ENCODE assay signal across 1 cellular context in the genomic region with DNA sequence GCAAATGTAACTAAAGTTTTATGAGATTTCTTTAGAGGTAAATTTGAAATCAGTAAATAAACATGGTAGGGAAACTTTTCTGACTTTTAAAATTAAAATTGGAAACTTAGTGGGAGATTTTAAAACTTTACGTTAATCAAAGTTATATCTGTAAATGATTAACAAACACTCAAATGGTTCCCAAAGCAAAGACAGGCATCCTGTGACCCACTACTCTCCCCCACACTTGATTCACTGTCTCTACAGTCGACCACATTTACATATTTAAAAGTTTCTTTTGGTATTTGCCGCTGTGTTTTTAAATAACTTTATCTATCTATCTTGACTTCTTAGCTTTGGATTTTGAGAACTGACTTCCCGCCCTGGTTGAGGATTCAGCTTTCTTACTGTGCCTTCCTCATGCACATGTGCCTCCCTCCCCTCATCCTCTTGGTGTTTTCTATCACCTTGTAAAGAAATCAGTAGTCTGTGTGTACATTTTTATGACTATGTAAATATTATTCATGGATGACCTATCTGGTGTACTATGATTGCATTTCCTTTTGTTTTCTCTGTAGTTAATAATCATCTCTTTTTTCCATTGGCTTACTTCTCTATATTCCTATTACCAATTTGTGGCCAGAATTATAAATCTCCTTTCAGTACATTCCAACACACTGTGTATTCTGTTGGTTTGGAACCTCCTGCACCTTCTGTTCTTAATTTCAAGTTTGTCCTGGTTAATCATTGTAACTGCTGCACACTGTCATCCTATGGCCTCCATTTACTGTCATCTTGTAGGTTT.
TF ChIP-seq lines count a peak whose summit lies in the region.

No MANE protein-coding gene starts in this region.

TF ChIP-seq in HepG2, 621 proteins besides CTCF, POLR2A, EP300 and RAD21 (continued from another document and continues in another):
- TF ChIP-seq MYNN (CRISPR knock-in tag; IDR thresholded peaks at IDR 0.05; ENCODE audit: low read depth), result no peak
- no peak for TF ChIP-seq ZNF670 (CRISPR knock-in tag; IDR thresholded peaks at IDR 0.05; ENCODE audit: borderline replicate concordance)
- TF ChIP-seq, protein P1, sequence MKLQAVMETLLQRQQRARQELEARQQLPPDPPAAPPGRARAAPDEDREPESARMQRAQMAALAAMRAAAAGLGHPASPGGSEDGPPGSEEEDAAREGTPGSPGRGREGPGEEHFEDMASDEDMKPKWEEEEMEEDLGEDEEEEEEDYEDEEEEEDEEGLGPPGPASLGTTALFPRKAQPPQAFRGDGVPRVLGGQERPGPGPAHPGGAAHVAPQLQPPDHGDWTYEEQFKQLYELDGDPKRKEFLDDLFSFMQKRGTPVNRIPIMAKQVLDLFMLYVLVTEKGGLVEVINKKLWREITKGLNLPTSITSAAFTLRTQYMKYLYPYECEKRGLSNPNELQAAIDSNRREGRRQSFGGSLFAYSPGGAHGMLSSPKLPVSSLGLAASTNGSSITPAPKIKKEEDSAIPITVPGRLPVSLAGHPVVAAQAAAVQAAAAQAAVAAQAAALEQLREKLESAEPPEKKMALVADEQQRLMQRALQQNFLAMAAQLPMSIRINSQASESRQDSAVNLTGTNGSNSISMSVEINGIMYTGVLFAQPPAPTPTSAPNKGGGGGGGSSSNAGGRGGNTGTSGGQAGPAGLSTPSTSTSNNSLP (IDR thresholded peaks at IDR 0.05; ENCODE audit: low read depth, low read length), result peak; percentile 88
- no peak for TF ChIP-seq ZNF552 (CRISPR knock-in tag; IDR thresholded peaks at IDR 0.05; ENCODE audit: borderline replicate concordance)
- TF ChIP-seq, protein P2, sequence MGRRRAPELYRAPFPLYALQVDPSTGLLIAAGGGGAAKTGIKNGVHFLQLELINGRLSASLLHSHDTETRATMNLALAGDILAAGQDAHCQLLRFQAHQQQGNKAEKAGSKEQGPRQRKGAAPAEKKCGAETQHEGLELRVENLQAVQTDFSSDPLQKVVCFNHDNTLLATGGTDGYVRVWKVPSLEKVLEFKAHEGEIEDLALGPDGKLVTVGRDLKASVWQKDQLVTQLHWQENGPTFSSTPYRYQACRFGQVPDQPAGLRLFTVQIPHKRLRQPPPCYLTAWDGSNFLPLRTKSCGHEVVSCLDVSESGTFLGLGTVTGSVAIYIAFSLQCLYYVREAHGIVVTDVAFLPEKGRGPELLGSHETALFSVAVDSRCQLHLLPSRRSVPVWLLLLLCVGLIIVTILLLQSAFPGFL (CRISPR knock-in tag; IDR thresholded peaks at IDR 0.05), result no peak
- TF ChIP-seq SOX5 (CRISPR knock-in tag; IDR thresholded peaks at IDR 0.05; ENCODE audit: borderline replicate concordance), result peak; percentile 73; the same call in 1 of the 2 replicates
- TF ChIP-seq NCOA2 (CRISPR knock-in tag; IDR thresholded peaks at IDR 0.05), result peak; percentile 65; the same call in 1 of the 2 replicates
- peak; percentile 41; the same call in 1 of the 2 replicates for TF ChIP-seq TBX2 (CRISPR knock-in tag; IDR thresholded peaks at IDR 0.05; ENCODE audit: borderline replicate concordance)
- TF ChIP-seq SALL1 (CRISPR knock-in tag; IDR thresholded peaks at IDR 0.05), result peak; percentile 19; the same call in 1 of the 2 replicates
- no peak for TF ChIP-seq SOX6 (IDR thresholded peaks at IDR 0.05)
- peak; percentile 51 for TF ChIP-seq SOX6 (CRISPR knock-in tag; IDR thresholded peaks at IDR 0.05)
- TF ChIP-seq MXI1 (IDR thresholded peaks at IDR 0.05; ENCODE audit: borderline replicate concordance, low read depth, low read length), result 0 out of 3 replicates have a peak, but pooled peaks have one; percentile 25
- TF ChIP-seq, protein P3, sequence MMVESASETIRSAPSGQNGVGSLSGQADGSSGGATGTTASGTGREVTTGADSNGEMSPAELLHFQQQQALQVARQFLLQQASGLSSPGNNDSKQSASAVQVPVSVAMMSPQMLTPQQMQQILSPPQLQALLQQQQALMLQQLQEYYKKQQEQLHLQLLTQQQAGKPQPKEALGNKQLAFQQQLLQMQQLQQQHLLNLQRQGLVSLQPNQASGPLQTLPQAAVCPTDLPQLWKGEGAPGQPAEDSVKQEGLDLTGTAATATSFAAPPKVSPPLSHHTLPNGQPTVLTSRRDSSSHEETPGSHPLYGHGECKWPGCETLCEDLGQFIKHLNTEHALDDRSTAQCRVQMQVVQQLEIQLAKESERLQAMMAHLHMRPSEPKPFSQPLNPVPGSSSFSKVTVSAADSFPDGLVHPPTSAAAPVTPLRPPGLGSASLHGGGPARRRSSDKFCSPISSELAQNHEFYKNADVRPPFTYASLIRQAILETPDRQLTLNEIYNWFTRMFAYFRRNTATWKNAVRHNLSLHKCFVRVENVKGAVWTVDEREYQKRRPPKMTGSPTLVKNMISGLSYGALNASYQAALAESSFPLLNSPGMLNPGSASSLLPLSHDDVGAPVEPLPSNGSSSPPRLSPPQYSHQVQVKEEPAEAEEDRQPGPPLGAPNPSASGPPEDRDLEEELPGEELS (CRISPR knock-in tag; IDR thresholded peaks at IDR 0.05), result peak; percentile 63; the same call in 1 of the 2 replicates
- TF ChIP-seq RXRB (CRISPR knock-in tag; IDR thresholded peaks at IDR 0.05; ENCODE audit: borderline replicate concordance), result 0 out of 2 replicates have a peak, but pooled peaks have one; percentile 29
- TF ChIP-seq, protein P4, sequence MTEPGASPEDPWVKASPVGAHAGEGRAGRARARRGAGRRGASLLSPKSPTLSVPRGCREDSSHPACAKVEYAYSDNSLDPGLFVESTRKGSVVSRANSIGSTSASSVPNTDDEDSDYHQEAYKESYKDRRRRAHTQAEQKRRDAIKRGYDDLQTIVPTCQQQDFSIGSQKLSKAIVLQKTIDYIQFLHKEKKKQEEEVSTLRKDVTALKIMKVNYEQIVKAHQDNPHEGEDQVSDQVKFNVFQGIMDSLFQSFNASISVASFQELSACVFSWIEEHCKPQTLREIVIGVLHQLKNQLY (CRISPR knock-in tag; IDR thresholded peaks at IDR 0.05), result peak; percentile 51; the same call in 1 of the 2 replicates
- no peak for TF ChIP-seq JDP2 (CRISPR knock-in tag; IDR thresholded peaks at IDR 0.05; ENCODE audit: borderline replicate concordance)
- peak in 1 of 2 experiments; percentile 29; a peak in 1 of 4 replicates for TF ChIP-seq KLF16 (CRISPR knock-in tag; IDR thresholded peaks at IDR 0.05)
- TF ChIP-seq, protein P5, sequence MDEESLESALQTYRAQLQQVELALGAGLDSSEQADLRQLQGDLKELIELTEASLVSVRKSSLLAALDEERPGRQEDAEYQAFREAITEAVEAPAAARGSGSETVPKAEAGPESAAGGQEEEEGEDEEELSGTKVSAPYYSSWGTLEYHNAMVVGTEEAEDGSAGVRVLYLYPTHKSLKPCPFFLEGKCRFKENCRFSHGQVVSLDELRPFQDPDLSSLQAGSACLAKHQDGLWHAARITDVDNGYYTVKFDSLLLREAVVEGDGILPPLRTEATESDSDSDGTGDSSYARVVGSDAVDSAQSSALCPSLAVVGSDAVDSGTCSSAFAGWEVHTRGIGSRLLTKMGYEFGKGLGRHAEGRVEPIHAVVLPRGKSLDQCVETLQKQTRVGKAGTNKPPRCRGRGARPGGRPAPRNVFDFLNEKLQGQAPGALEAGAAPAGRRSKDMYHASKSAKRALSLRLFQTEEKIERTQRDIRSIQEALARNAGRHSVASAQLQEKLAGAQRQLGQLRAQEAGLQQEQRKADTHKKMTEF (CRISPR knock-in tag; IDR thresholded peaks at IDR 0.05), result no peak
- TF ChIP-seq, protein P6, sequence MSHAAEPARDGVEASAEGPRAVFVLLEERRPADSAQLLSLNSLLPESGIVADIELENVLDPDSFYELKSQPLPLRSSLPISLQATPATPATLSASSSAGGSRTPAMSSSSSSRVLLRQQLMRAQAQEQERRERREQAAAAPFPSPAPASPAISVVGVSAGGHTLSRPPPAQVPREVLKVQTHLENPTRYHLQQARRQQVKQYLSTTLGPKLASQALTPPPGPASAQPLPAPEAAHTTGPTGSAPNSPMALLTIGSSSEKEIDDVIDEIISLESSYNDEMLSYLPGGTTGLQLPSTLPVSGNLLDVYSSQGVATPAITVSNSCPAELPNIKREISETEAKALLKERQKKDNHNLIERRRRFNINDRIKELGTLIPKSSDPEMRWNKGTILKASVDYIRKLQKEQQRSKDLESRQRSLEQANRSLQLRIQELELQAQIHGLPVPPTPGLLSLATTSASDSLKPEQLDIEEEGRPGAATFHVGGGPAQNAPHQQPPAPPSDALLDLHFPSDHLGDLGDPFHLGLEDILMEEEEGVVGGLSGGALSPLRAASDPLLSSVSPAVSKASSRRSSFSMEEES (CRISPR knock-in tag; IDR thresholded peaks at IDR 0.05), result peak; percentile 18; the same call in 1 of the 2 replicates
- peak; percentile 71 for TF ChIP-seq FOXA1 (IDR thresholded peaks at IDR 0.05)
- TF ChIP-seq FOXA1 (CRISPR knock-in tag; IDR thresholded peaks at IDR 0.05), result peak; percentile 43; the same call in 1 of the 2 replicates
- TF ChIP-seq THAP11 (CRISPR knock-in tag; IDR thresholded peaks at IDR 0.05), result peak; percentile 18; the same call in 1 of the 2 replicates
- TF ChIP-seq IRF2 (CRISPR knock-in tag; IDR thresholded peaks at IDR 0.05), result 0 out of 2 replicates have a peak, but pooled peaks have one; percentile 26
- TF ChIP-seq, protein P7, sequence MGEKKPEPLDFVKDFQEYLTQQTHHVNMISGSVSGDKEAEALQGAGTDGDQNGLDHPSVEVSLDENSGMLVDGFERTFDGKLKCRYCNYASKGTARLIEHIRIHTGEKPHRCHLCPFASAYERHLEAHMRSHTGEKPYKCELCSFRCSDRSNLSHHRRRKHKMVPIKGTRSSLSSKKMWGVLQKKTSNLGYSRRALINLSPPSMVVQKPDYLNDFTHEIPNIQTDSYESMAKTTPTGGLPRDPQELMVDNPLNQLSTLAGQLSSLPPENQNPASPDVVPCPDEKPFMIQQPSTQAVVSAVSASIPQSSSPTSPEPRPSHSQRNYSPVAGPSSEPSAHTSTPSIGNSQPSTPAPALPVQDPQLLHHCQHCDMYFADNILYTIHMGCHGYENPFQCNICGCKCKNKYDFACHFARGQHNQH (CRISPR knock-in tag; IDR thresholded peaks at IDR 0.05), result peak; percentile 58; the same call in 1 of the 2 replicates
- TF ChIP-seq, protein P8, sequence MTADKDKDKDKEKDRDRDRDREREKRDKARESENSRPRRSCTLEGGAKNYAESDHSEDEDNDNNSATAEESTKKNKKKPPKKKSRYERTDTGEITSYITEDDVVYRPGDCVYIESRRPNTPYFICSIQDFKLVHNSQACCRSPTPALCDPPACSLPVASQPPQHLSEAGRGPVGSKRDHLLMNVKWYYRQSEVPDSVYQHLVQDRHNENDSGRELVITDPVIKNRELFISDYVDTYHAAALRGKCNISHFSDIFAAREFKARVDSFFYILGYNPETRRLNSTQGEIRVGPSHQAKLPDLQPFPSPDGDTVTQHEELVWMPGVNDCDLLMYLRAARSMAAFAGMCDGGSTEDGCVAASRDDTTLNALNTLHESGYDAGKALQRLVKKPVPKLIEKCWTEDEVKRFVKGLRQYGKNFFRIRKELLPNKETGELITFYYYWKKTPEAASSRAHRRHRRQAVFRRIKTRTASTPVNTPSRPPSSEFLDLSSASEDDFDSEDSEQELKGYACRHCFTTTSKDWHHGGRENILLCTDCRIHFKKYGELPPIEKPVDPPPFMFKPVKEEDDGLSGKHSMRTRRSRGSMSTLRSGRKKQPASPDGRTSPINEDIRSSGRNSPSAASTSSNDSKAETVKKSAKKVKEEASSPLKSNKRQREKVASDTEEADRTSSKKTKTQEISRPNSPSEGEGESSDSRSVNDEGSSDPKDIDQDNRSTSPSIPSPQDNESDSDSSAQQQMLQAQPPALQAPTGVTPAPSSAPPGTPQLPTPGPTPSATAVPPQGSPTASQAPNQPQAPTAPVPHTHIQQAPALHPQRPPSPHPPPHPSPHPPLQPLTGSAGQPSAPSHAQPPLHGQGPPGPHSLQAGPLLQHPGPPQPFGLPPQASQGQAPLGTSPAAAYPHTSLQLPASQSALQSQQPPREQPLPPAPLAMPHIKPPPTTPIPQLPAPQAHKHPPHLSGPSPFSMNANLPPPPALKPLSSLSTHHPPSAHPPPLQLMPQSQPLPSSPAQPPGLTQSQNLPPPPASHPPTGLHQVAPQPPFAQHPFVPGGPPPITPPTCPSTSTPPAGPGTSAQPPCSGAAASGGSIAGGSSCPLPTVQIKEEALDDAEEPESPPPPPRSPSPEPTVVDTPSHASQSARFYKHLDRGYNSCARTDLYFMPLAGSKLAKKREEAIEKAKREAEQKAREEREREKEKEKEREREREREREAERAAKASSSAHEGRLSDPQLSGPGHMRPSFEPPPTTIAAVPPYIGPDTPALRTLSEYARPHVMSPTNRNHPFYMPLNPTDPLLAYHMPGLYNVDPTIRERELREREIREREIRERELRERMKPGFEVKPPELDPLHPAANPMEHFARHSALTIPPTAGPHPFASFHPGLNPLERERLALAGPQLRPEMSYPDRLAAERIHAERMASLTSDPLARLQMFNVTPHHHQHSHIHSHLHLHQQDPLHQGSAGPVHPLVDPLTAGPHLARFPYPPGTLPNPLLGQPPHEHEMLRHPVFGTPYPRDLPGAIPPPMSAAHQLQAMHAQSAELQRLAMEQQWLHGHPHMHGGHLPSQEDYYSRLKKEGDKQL (CRISPR knock-in tag; IDR thresholded peaks at IDR 0.05; ENCODE audit: low read depth), result peak; percentile 43; the same call in 1 of the 2 replicates
- TF ChIP-seq, protein P9, sequence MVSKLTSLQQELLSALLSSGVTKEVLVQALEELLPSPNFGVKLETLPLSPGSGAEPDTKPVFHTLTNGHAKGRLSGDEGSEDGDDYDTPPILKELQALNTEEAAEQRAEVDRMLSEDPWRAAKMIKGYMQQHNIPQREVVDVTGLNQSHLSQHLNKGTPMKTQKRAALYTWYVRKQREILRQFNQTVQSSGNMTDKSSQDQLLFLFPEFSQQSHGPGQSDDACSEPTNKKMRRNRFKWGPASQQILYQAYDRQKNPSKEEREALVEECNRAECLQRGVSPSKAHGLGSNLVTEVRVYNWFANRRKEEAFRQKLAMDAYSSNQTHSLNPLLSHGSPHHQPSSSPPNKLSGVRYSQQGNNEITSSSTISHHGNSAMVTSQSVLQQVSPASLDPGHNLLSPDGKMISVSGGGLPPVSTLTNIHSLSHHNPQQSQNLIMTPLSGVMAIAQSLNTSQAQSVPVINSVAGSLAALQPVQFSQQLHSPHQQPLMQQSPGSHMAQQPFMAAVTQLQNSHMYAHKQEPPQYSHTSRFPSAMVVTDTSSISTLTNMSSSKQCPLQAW (CRISPR knock-in tag; IDR thresholded peaks at IDR 0.05), result peak; percentile 55; the same call in 1 of the 2 replicates
- peak; percentile 50; the same call in 1 of the 2 replicates for TF ChIP-seq CREM (IDR thresholded peaks at IDR 0.05)
- no peak for TF ChIP-seq CREM (CRISPR knock-in tag; IDR thresholded peaks at IDR 0.05)
- TF ChIP-seq CEBPG (CRISPR knock-in tag; IDR thresholded peaks at IDR 0.05), result peak; percentile 33; the same call in 1 of the 2 replicates
- no peak for TF ChIP-seq ZNF20 (CRISPR knock-in tag; IDR thresholded peaks at IDR 0.05)
- no peak for TF ChIP-seq ZNF331 (CRISPR knock-in tag; IDR thresholded peaks at IDR 0.05)
- TF ChIP-seq, protein P10, sequence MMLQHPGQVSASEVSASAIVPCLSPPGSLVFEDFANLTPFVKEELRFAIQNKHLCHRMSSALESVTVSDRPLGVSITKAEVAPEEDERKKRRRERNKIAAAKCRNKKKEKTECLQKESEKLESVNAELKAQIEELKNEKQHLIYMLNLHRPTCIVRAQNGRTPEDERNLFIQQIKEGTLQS (CRISPR knock-in tag; IDR thresholded peaks at IDR 0.05), result no peak
- TF ChIP-seq CHCHD3 (CRISPR knock-in tag; IDR thresholded peaks at IDR 0.05), result no peak
- TF ChIP-seq MXD4 (CRISPR knock-in tag; IDR thresholded peaks at IDR 0.05), result no peak
- peak; percentile 72; the same call in 1 of the 2 replicates for TF ChIP-seq HNRNPUL1 (IDR thresholded peaks at IDR 0.05; ENCODE audit: low read depth, low read length)
- TF ChIP-seq, protein P11, sequence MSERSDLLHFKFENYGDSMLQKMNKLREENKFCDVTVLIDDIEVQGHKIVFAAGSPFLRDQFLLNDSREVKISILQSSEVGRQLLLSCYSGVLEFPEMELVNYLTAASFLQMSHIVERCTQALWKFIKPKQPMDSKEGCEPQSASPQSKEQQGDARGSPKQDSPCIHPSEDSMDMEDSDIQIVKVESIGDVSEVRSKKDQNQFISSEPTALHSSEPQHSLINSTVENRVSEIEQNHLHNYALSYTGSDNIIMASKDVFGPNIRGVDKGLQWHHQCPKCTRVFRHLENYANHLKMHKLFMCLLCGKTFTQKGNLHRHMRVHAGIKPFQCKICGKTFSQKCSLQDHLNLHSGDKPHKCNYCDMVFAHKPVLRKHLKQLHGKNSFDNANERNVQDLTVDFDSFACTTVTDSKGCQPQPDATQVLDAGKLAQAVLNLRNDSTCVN (CRISPR knock-in tag; IDR thresholded peaks at IDR 0.05; ENCODE audit: borderline replicate concordance), result no peak
